Comparison of ENCODE assay signal across 8 cellular contexts in genomic region chr3:175919133-175919532, GRCh38.
"Had no signal": no experiment of that assay in that cellular context is flagged by ENCODE, and none has a peak within 500 bp of the region (broad histone marks: within the 10 kb centered on the region; RNA-seq: fewer than 3 reads in every experiment).

No MANE protein-coding gene starts in this region.

- DNase-seq: H9, HCEC 1CT, HFFc6, KG1 had no signal

- H3K27ac ChIP-seq: HL-60 had no signal

- H3K4me3 ChIP-seq: GM23338 had no signal

- H3K27ac Mint-ChIP-seq: GM23338, H9, HFFc6 had no signal

- H3K4me1 Mint-ChIP-seq: GM23338, H9, IgD-negative memory B cell had no signal

- H3K27me3 Mint-ChIP-seq: IgD-negative memory B cell had no signal

- H3K36me3 Mint-ChIP-seq: IgD-negative memory B cell had no signal

- ATAC-seq: GM23338, HepG2 had no signal

- H3K4me3 Mint-ChIP-seq: GM23338, H9, HFFc6 had no signal
